In the genomic region with DNA sequence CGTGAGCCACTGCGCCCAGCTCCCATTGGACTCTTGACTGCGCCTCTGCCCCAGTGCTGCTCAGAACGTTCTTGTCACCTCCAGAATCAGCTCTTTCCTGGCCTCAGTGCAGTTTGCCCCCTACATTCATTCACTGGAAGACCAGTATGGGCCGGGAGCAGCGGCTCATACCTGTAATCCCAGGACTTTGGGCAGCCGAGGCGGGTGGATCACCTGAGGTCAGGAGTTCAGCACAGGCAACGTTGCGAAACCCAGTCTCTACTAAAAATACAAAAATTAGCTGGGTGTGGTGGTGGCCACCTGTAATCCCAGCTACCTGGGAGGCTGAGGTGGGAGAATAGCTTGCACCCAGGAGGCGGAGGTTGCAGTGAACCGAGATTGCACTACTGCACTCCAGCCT, we compare ENCODE assay signal across 22 cellular contexts. TPM values are rescaled to one million over a fixed set of nuclear protein-coding genes. Genes with fewer than 3 reads are reported as not detected.
"Had no signal": no experiment of that assay in that cellular context is flagged by ENCODE, and none has a peak within 500 bp of the region (broad histone marks: within the 10 kb centered on the region; RNA-seq: fewer than 3 reads in every experiment).

No MANE protein-coding gene starts in this region.

RNA-seq across cellular contexts. Expression of a gene that starts 27.5 kb away (rescaled TPM):
- total RNA-seq: activated B cell treated with CpG ODN at 0.5 μM for 24 hours; activated CD4-positive, alpha-beta memory T cell treated with anti-CD3 and anti-CD28 coated beads for 36 hours; activated CD4-positive, alpha-beta T cell treated with anti-CD3 and anti-CD28 coated beads, Interleukin-2, amount 10 ng/mL, durations not matched to agents 24 days and 14 days; activated CD8-positive, alpha-beta memory T cell treated with anti-CD3 and anti-CD28 coated beads for 36 hours; activated CD8-positive, alpha-beta T cell treated with anti-CD3 and anti-CD28 coated beads for 36 hours; activated naive CD4-positive, alpha-beta T cell treated with anti-CD3 and anti-CD28 coated beads for 36 hours; activated naive CD4-positive, alpha-beta T cell treated with anti-CD3 and anti-CD28 coated beads, Interleukin-2, amount 50 U/mL, for 72 hours; activated naive CD8-positive, alpha-beta T cell treated with anti-CD3 and anti-CD28 coated beads for 36 hours; activated T-cell treated with anti-CD3 and anti-CD28 coated beads, Interleukin-2, amount 50 U/mL, for 4 hours; activated T-cell treated with anti-CD3 and anti-CD28 coated beads, Interleukin-2, amount 50 U/mL, for 72 hours; activated T-helper 1 cell treated with anti-CD3 and anti-CD28 coated beads, Interleukin-12 subunit alpha, Interleukin-12 subunit beta, Interleukin-2, Interleukin-4 antibody, amounts not matched to agents 30 ng/mL and 10 ng/mL and 1 ng/mL, durations not matched to agents 14 hours and 24 hours and 36 hours; activated T-helper 17 cell treated with anti-CD3 and anti-CD28 coated beads, Interleukin-2, amount 50 U/mL, for 72 hours; adrenal gland; aorta; body of pancreas; breast epithelium; cardiac septum; T-cell; T-helper 1 cell treated with Interleukin-12 subunit alpha and Interleukin-12 subunit beta and Interleukin-4 antibody, amounts not matched to agents 30 ng/mL and 1 ng/mL, for 36 hours; T-helper 17 cell; T-helper 2 cell treated with Interferon-gamma antibody and Interleukin-4, amounts not matched to agents 100 ng/mL and 5 ng/mL, for 36 hours had no signal
- polyA plus RNA-seq: aorta had no signal

RNA-seq across cellular contexts. Expression of a gene that starts 29.7 kb away (rescaled TPM):
- total RNA-seq: activated B cell treated with CpG ODN at 0.5 μM for 24 hours; activated CD4-positive, alpha-beta memory T cell treated with anti-CD3 and anti-CD28 coated beads for 36 hours; activated CD4-positive, alpha-beta T cell treated with anti-CD3 and anti-CD28 coated beads, Interleukin-2, amount 10 ng/mL, durations not matched to agents 24 days and 14 days; activated CD8-positive, alpha-beta memory T cell treated with anti-CD3 and anti-CD28 coated beads for 36 hours; activated CD8-positive, alpha-beta T cell treated with anti-CD3 and anti-CD28 coated beads for 36 hours; activated naive CD4-positive, alpha-beta T cell treated with anti-CD3 and anti-CD28 coated beads for 36 hours; activated naive CD4-positive, alpha-beta T cell treated with anti-CD3 and anti-CD28 coated beads, Interleukin-2, amount 50 U/mL, for 72 hours; activated naive CD8-positive, alpha-beta T cell treated with anti-CD3 and anti-CD28 coated beads for 36 hours; activated T-cell treated with anti-CD3 and anti-CD28 coated beads, Interleukin-2, amount 50 U/mL, for 4 hours; activated T-helper 1 cell treated with anti-CD3 and anti-CD28 coated beads, Interleukin-12 subunit alpha, Interleukin-12 subunit beta, Interleukin-2, Interleukin-4 antibody, amounts not matched to agents 30 ng/mL and 10 ng/mL and 1 ng/mL, durations not matched to agents 14 hours and 24 hours and 36 hours; activated T-helper 17 cell treated with anti-CD3 and anti-CD28 coated beads, Interleukin-2, amount 50 U/mL, for 72 hours; aorta; astrocyte; cardiac septum; T-helper 1 cell treated with Interleukin-12 subunit alpha and Interleukin-12 subunit beta and Interleukin-4 antibody, amounts not matched to agents 30 ng/mL and 1 ng/mL, for 36 hours; T-helper 17 cell had no signal
